Comparison of ENCODE assay signal across 8 cellular contexts in genomic region chr6:80106418-80107235, GRCh38. TPM values are rescaled to one million over a fixed set of nuclear protein-coding genes. Genes with fewer than 3 reads are reported as not detected.
A peak's percentile ranks its signal among the peaks of the same experiment; 100 is the strongest.
DNase-seq lines count a peak whose midpoint lies in the region; ATAC-seq and TF ChIP-seq lines count a peak whose summit lies in the region.

TSS of gene BCKDHB (plus strand) at chr6:80106671. CDS start at chr6:80106694, 23 bp downstream.

- peak; percentile 98 for ATAC-seq in GM19043 (IDR thresholded peaks at IDR 0.05; ENCODE audit: low read depth, unreplicated experiment)
- peak; percentile 97 for ATAC-seq in HG03378 (IDR thresholded peaks at IDR 0.05; ENCODE audit: unreplicated experiment)

- peak; percentile 98 for DNase-seq in AG10803 (ENCODE audit: low read depth)
- peak; percentile 98 for DNase-seq in NCI-H460 (ENCODE audit: extremely low read depth, low read depth)
- DNase-seq in activated CD4-positive, CD25-positive, alpha-beta regulatory T cell treated with anti-CD3 and anti-CD28 coated beads, Interleukin-2, amount 50 U/mL, for 72 hours: peak; percentile 95
- DNase-seq in cerebellum (ENCODE audit: low spot score): peak; percentile 97
- peak; percentile 100 for DNase-seq in islet precursor cell
- DNase-seq in stimulated activated CD4-positive, alpha-beta T cell treated with anti-CD3 and anti-CD28 coated beads, Interleukin-12 subunit alpha, Interleukin-12 subunit beta, amount 100 ng/mL, for 48 hours (ENCODE audit: low read depth in 2 of 3, low spot score in 1 of 3): peak; percentile 95 to 97 (median 95)

- TF ChIP-seq CTCF in AG10803 (conservative IDR thresholded peaks at IDR 0.05; ENCODE audit: low read length): no peak

- peak within 1 kb of the TSS; percentile 87 for H3K4me3 ChIP-seq in AG10803 (ENCODE audit: low read length)

RNA-seq across cellular contexts. Expression of gene BCKDHB, which starts in this region (rescaled TPM):
- total RNA-seq in NCI-H460 (2014; rRNA removed; shearing (Covaris generic)): 10.7 and 13.9 TPM in 2 replicates
- 12.0 and 13.6 TPM in 2 replicates for polyA plus RNA-seq in NCI-H460 (2014; cell fraction: nucleus; rRNA removed)
- 21.1 TPM for total RNA-seq in cerebellum

Comparison
In these comparisons a context has a peak if more than half of its experiments do, and no peak if none do; other contexts are left out.
1. Peak in every context shown above with its lines: DNase-seq, ATAC-seq and H3K4me3 ChIP-seq.